Comparison of ENCODE assay signal across 25 cellular contexts in genomic region chr3:128911911-128912310, GRCh38. TPM values are rescaled to one million over a fixed set of nuclear protein-coding genes. Genes with fewer than 3 reads are reported as not detected.
A peak's percentile ranks its signal among the peaks of the same experiment; 100 is the strongest.
DNase-seq lines count a peak whose midpoint lies in the region; ATAC-seq and TF ChIP-seq lines count a peak whose summit lies in the region.
"Had no signal": no experiment of that assay in that cellular context is flagged by ENCODE, and none has a peak within 500 bp of the region (broad histone marks: within the 10 kb centered on the region; RNA-seq: fewer than 3 reads in every experiment).

No MANE protein-coding gene starts in this region.

- TF ChIP-seq CTCF in right atrium auricular region (IDR thresholded peaks at IDR 0.05) (no peak), heart left ventricle (IDR thresholded peaks at IDR 0.05) (no peak), upper lobe of right lung (IDR thresholded peaks at IDR 0.05) (no peak)

- H3K27me3 ChIP-seq in right atrium auricular region (no peaks in the 10 kb centered on the region), heart left ventricle (no peaks in the 10 kb centered on the region), upper lobe of right lung (no peaks in the 10 kb centered on the region)

- TF ChIP-seq POLR2A in heart left ventricle (IDR thresholded peaks at IDR 0.05) = no peak

- H3K27ac ChIP-seq in right atrium auricular region (peak overlapping the region in 1 of 2 donors; percentile 32), heart left ventricle (peak overlapping the region in 8 of 12 donors; percentile 16 to 76 (median 38)), upper lobe of right lung (no peak overlapping the region)
- H3K27ac ChIP-seq: KMS-11 had no signal

- intact Hi-C loops in Right ventricle myocardium superior (cut with DNase I) (no loop called here), heart left ventricle (cut with DNase I) (no loop called here), upper lobe of right lung (cut with DNase I) (no loop called here)

- no peak overlapping the region for H3K4me3 ChIP-seq in right atrium auricular region
- H3K4me3 ChIP-seq in heart left ventricle = no peak overlapping the region
- H3K4me3 ChIP-seq in upper lobe of right lung = no peak overlapping the region
- H3K4me3 ChIP-seq: GM12878 had no signal

- H3K36me3 ChIP-seq in right atrium auricular region (peaks cover 76% of the 10 kb centered on the region), heart left ventricle (peaks cover 0 to 100% (median 93%) of the 10 kb centered on the region in 9 donors), upper lobe of right lung (peaks cover 81% of the 10 kb centered on the region)

- peak; percentile 81 for ATAC-seq in Right ventricle myocardium superior (ENCODE audit: poor library complexity)
- ATAC-seq in heart left ventricle = peak; percentile 66 to 86 (median 68)
- ATAC-seq in upper lobe of right lung = no peak
- ATAC-seq in GM21717 (IDR thresholded peaks at IDR 0.05; ENCODE audit: unreplicated experiment) = no peak
- ATAC-seq: GM12878, HCT116 had no signal

- no peaks in the 10 kb centered on the region for H3K9me3 ChIP-seq in right atrium auricular region
- no peaks in the 10 kb centered on the region for H3K9me3 ChIP-seq in heart left ventricle
- H3K9me3 ChIP-seq in upper lobe of right lung = no peaks in the 10 kb centered on the region

- DNase-seq in Right ventricle myocardium superior = peak; percentile 75
- no peak for DNase-seq in right atrium auricular region (ENCODE audit: low spot score)
- DNase-seq in heart left ventricle = peak in 4 of 5 donors; percentile 37 to 71 (median 58)
- DNase-seq in mesenteric fat pad (ENCODE audit: low spot score) = peak; percentile 83
- DNase-seq in upper lobe of right lung = peak; percentile 29
- DNase-seq in activated CD4-positive, alpha-beta T cell treated with anti-CD3 and anti-CD28 coated beads, Interleukin-2, amount 50 U/mL, for 1 hour = no peak
- DNase-seq in NCI-H1105 treated with DMSO at 0.1 percent for 48 hours (lab: John Stamatoyannopoulos, UW) = no peak
- DNase-seq: CD4-positive, alpha-beta memory T cell; DMS 273 treated with DMSO at 0.1 percent for 48 hours; DMS79; EL; GDM1; IMR-90; MM.1S; NCI-H1417 treated with DMSO at 0.1 percent for 48 hours; NCI-H1694 treated with DMSO at 0.1 percent for 48 hours; NCI-H2081; NCI-H2227 treated with DMSO at 0.1 percent for 48 hours; NCI-H526 treated with DMSO at 0.1 percent for 48 hours; RPMI8226; SHP77 treated with DMSO at 0.1 percent for 48 hours had no signal

- H3K4me1 ChIP-seq in right atrium auricular region (peaks cover 0 to 10% of the 10 kb centered on the region in 2 donors), heart left ventricle (peaks cover 0 to 20% (median 0%) of the 10 kb centered on the region in 12 donors), upper lobe of right lung (no peaks in the 10 kb centered on the region)

- WGBS in heart left ventricle, 4 donors = 58 to 67% (median 65%) methylated on average over 7 of the region's 7 CpGs

RNA-seq across cellular contexts. Expression of gene ACAD9, which starts 32.5 kb away (rescaled TPM):
- total RNA-seq in Right ventricle myocardium superior (46.6 TPM), right atrium auricular region (10 to 100 TPM; 27.6 to 34.3 TPM), heart left ventricle (10 to 100 TPM; 29.9 to 44.9 (median 36.7) TPM), mesenteric fat pad (46.3 TPM), upper lobe of right lung (43.0 TPM)
- polyA plus RNA-seq in heart left ventricle = 10 to 100 TPM; 24.6 to 25.8 TPM

Comparison
In these comparisons a context has a peak if more than half of its experiments do, and no peak if none do; other contexts are left out.
1. DNase-seq: peak in Right ventricle myocardium superior (single experiment), heart left ventricle (4 of 5), mesenteric fat pad (single experiment) and upper lobe of right lung (single experiment); none in right atrium auricular region (single experiment), activated CD4-positive, alpha-beta T cell treated with anti-CD3 and anti-CD28 coated beads, Interleukin-2, amount 50 U/mL, for 1 hour (single experiment) and NCI-H1105 treated with DMSO at 0.1 percent for 48 hours (single experiment).
2. ATAC-seq: peak in Right ventricle myocardium superior (single experiment) and heart left ventricle (4 of 4); none in upper lobe of right lung (single experiment) and GM21717 (single experiment).